1 cellular context compared by ENCODE assay signal in the genomic region with DNA sequence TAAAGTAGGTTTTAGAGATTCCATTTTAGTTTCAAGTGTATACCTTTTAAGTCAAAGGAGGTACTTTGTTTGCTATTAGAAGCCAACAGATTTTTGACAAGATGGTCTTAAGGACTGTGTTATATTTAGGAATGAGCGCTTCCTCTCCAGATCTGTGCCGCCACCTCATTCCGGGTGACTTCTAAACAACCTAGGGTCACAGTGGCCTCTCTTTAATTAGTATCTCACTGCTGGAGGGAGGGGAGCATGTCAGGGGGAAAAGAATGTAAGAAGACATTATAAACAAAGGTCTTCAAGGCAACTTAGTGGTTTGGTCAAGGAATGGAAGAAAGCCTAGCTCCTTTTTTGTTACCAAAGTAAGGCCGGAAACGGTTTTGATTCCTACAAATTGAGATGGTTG.
TF ChIP-seq lines count a peak whose summit lies in the region.

No MANE protein-coding gene starts in this region.

TF ChIP-seq in IMR-90, 13 proteins besides CTCF, POLR2A, EP300 and RAD21 (continued from another document):
- TF ChIP-seq MAZ (IDR thresholded peaks at IDR 0.05; ENCODE audit: borderline replicate concordance, low read depth, low read length) (no peak), MXI1 (IDR thresholded peaks at IDR 0.05; ENCODE audit: borderline replicate concordance, low read depth, low read length) (no peak), SMC3 (IDR thresholded peaks at IDR 0.05; ENCODE audit: low read depth, low read length) (no peak), BHLHE40 (IDR thresholded peaks at IDR 0.05; ENCODE audit: low read depth, low read length) (no peak), NFE2L2 (IDR thresholded peaks at IDR 0.05; ENCODE audit: low read depth, low read length) (no peak), MAFK (IDR thresholded peaks at IDR 0.05; ENCODE audit: low read depth, low read length) (no peak), CHD1 (IDR thresholded peaks at IDR 0.05; ENCODE audit: low read depth, low read length) (no peak), RCOR1 (IDR thresholded peaks at IDR 0.05; ENCODE audit: insufficient replicate concordance, low read length) (no peak), CEBPB (IDR thresholded peaks at IDR 0.05; ENCODE audit: low read depth, low read length) (no peak), FOS (IDR thresholded peaks at IDR 0.05; ENCODE audit: low read depth, low read length) (no peak)
- TF ChIP-seq, protein P1, sequence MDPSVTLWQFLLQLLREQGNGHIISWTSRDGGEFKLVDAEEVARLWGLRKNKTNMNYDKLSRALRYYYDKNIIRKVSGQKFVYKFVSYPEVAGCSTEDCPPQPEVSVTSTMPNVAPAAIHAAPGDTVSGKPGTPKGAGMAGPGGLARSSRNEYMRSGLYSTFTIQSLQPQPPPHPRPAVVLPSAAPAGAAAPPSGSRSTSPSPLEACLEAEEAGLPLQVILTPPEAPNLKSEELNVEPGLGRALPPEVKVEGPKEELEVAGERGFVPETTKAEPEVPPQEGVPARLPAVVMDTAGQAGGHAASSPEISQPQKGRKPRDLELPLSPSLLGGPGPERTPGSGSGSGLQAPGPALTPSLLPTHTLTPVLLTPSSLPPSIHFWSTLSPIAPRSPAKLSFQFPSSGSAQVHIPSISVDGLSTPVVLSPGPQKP (IDR thresholded peaks at IDR 0.05; ENCODE audit: borderline replicate concordance, low read depth, low read length), result no peak
